Comparison of ENCODE assay signal across 15 cellular contexts in the genomic region with DNA sequence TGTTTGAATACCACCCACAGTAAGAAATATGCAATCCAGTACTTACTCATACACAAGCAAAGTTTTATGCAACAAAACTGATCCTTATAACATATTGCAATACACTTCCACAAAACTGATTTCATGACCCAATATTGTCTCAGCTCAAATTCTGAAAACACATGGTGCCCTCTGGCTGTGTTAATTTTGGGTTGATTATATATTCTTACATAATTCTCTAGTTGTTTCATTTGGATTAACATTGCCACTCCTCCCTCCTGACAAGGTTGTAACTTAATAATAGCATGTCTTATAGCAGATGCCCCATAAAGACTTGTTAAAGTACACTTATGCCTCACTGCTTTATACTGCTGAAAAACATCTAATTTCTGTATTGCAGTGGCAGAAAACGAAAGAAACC.
DNase-seq lines count a peak whose midpoint lies in the region; ATAC-seq and TF ChIP-seq lines count a peak whose summit lies in the region.
"Had no signal": no experiment of that assay in that cellular context is flagged by ENCODE, and none has a peak within 500 bp of the region (broad histone marks: within the 10 kb centered on the region; RNA-seq: fewer than 3 reads in every experiment).

No MANE protein-coding gene starts in this region.

- H3K27ac ChIP-seq in lower lobe of right lung = peak overlapping the region; percentile 33
- H3K27ac ChIP-seq in tibial nerve = peak overlapping the region; percentile 34 to 96 (median 86)
- H3K27ac ChIP-seq: pancreas, PC-9 had no signal

- H3K36me3 ChIP-seq in lower lobe of right lung (peaks cover 94% of the 10 kb centered on the region), tibial nerve (peaks cover 0 to 82% (median 17%) of the 10 kb centered on the region in 3 donors)

- H3K4me1 ChIP-seq in lower lobe of right lung (peaks cover 52% of the 10 kb centered on the region), tibial nerve (peaks cover 15 to 89% (median 68%) of the 10 kb centered on the region in 4 donors)

- peaks cover 35% of the 10 kb centered on the region for H3K4me1 Mint-ChIP-seq in activated CD4-positive, alpha-beta T cell treated with anti-CD3 and anti-CD28 coated beads, Interleukin-2, amount 10 ng/mL, durations not matched to agents 24 days and 14 days
- H3K4me1 Mint-ChIP-seq in activated T-helper 17 cell treated with anti-CD3 and anti-CD28 coated beads, Interleukin-2, amount 50 U/mL, for 72 hours = peaks cover 16% of the 10 kb centered on the region

- H3K4me3 Mint-ChIP-seq in activated CD4-positive, alpha-beta T cell treated with anti-CD3 and anti-CD28 coated beads, Interleukin-2, amount 10 ng/mL, durations not matched to agents 24 days and 14 days = no peak overlapping the region
- H3K4me3 Mint-ChIP-seq in activated T-helper 17 cell treated with anti-CD3 and anti-CD28 coated beads, Interleukin-2, amount 50 U/mL, for 72 hours = peak overlapping the region; percentile 10
- H3K4me3 Mint-ChIP-seq: activated T-helper 1 cell treated with anti-CD3 and anti-CD28 coated beads, Interleukin-12 subunit alpha, Interleukin-12 subunit beta, Interleukin-2, Interleukin-4 antibody, amounts not matched to agents 30 ng/mL and 10 ng/mL and 1 ng/mL, durations not matched to agents 14 hours and 24 hours and 36 hours; endodermal cell had no signal

- DNase-seq in activated CD4-positive, alpha-beta T cell treated with anti-CD3 and anti-CD28 coated beads, Interleukin-2, amount 10 ng/mL, durations not matched to agents 24 days and 14 days = no peak
- no peak for DNase-seq in activated CD4-positive, alpha-beta T cell treated with anti-CD3 and anti-CD28 coated beads for 1 hour
- DNase-seq in lower lobe of right lung = no peak
- DNase-seq in tibial nerve (ENCODE audit: low spot score in 2 of 2) = no peak
- DNase-seq in H4 (ENCODE audit: low spot score) = no peak
- DNase-seq: endodermal cell, midbrain, NCI-H1694 treated with DMSO at 0.1 percent for 48 hours, NCI-H510A treated with DMSO at 0.1 percent for 48 hours, pancreas, PC-9 had no signal

- peaks cover 37% of the 10 kb centered on the region for H3K36me3 Mint-ChIP-seq in activated CD4-positive, alpha-beta T cell treated with anti-CD3 and anti-CD28 coated beads, Interleukin-2, amount 10 ng/mL, durations not matched to agents 24 days and 14 days (ENCODE audit: low read depth)
- H3K36me3 Mint-ChIP-seq in activated T-helper 17 cell treated with anti-CD3 and anti-CD28 coated beads, Interleukin-2, amount 50 U/mL, for 72 hours (ENCODE audit: low read depth) = peaks cover 62% of the 10 kb centered on the region

- no peaks in the 10 kb centered on the region for H3K9me3 Mint-ChIP-seq in activated CD4-positive, alpha-beta T cell treated with anti-CD3 and anti-CD28 coated beads, Interleukin-2, amount 10 ng/mL, durations not matched to agents 24 days and 14 days
- no peaks in the 10 kb centered on the region for H3K9me3 Mint-ChIP-seq in activated T-helper 17 cell treated with anti-CD3 and anti-CD28 coated beads, Interleukin-2, amount 50 U/mL, for 72 hours
- H3K9me3 Mint-ChIP-seq: activated T-helper 1 cell treated with anti-CD3 and anti-CD28 coated beads, Interleukin-12 subunit alpha, Interleukin-12 subunit beta, Interleukin-2, Interleukin-4 antibody, amounts not matched to agents 30 ng/mL and 10 ng/mL and 1 ng/mL, durations not matched to agents 14 hours and 24 hours and 36 hours; endodermal cell had no signal

- TF ChIP-seq EP300 in tibial nerve (IDR thresholded peaks at IDR 0.05) = peak in 1 of 2 donors; percentile 17

- H3K9me3 ChIP-seq in lower lobe of right lung (no peaks in the 10 kb centered on the region), tibial nerve (no peaks in the 10 kb centered on the region)
- H3K9me3 ChIP-seq: pancreas had no signal

- H3K27ac Mint-ChIP-seq in activated CD4-positive, alpha-beta T cell treated with anti-CD3 and anti-CD28 coated beads, Interleukin-2, amount 10 ng/mL, durations not matched to agents 24 days and 14 days = peak overlapping the region; percentile 21
- no peak overlapping the region for H3K27ac Mint-ChIP-seq in activated T-helper 17 cell treated with anti-CD3 and anti-CD28 coated beads, Interleukin-2, amount 50 U/mL, for 72 hours
- H3K27ac Mint-ChIP-seq: activated T-helper 1 cell treated with anti-CD3 and anti-CD28 coated beads, Interleukin-12 subunit alpha, Interleukin-12 subunit beta, Interleukin-2, Interleukin-4 antibody, amounts not matched to agents 30 ng/mL and 10 ng/mL and 1 ng/mL, durations not matched to agents 14 hours and 24 hours and 36 hours; endodermal cell had no signal

- H3K4me3 ChIP-seq in lower lobe of right lung (no peak overlapping the region), tibial nerve (no peak overlapping the region)
- H3K4me3 ChIP-seq: pancreas, PC-9 had no signal

- intact Hi-C loops in activated CD4-positive, alpha-beta T cell treated with anti-CD3 and anti-CD28 coated beads, Interleukin-2, amount 10 ng/mL, durations not matched to agents 24 days and 14 days (cut with micrococcal nuclease) = no loop called here
- intact Hi-C loops in lower lobe of right lung (cut with DNase I) = no loop called here

- H3K27me3 ChIP-seq in lower lobe of right lung (ENCODE audit: low read depth) (no peaks in the 10 kb centered on the region), tibial nerve (no peaks in the 10 kb centered on the region)
- H3K27me3 ChIP-seq: pancreas had no signal

- no peak for TF ChIP-seq POLR2A in tibial nerve (IDR thresholded peaks at IDR 0.05)

- no peak for ATAC-seq in activated T-helper 17 cell treated with anti-CD3 and anti-CD28 coated beads, Interleukin-2, amount 50 U/mL, for 72 hours (replicated peaks)
- no peak for ATAC-seq in lower lobe of right lung
- ATAC-seq in HG03159 (IDR thresholded peaks at IDR 0.05; ENCODE audit: unreplicated experiment) = no peak
- ATAC-seq in GM18861 (IDR thresholded peaks at IDR 0.05; ENCODE audit: unreplicated experiment) = no peak
- ATAC-seq: pancreas had no signal

- TF ChIP-seq CTCF in lower lobe of right lung (IDR thresholded peaks at IDR 0.05) (no peak), tibial nerve (IDR thresholded peaks at IDR 0.05) (no peak)

- no peaks in the 10 kb centered on the region for H3K27me3 Mint-ChIP-seq in activated CD4-positive, alpha-beta T cell treated with anti-CD3 and anti-CD28 coated beads, Interleukin-2, amount 10 ng/mL, durations not matched to agents 24 days and 14 days
- no peaks in the 10 kb centered on the region for H3K27me3 Mint-ChIP-seq in activated T-helper 17 cell treated with anti-CD3 and anti-CD28 coated beads, Interleukin-2, amount 50 U/mL, for 72 hours

- WGBS in tibial nerve, 2 donors = 48 to 70% methylated on average over 1 of the region's 1 CpG
